Comparison of ENCODE assay signal across 16 cellular contexts in genomic region chr11:126145954-126146353, GRCh38.
"Had no signal": no experiment of that assay in that cellular context is flagged by ENCODE, and none has a peak within 500 bp of the region (broad histone marks: within the 10 kb centered on the region; RNA-seq: fewer than 3 reads in every experiment).

No MANE protein-coding gene starts in this region.

- H3K4me3 Mint-ChIP-seq: activated CD4-positive, alpha-beta T cell treated with anti-CD3 and anti-CD28 coated beads, Interleukin-2, amount 10 ng/mL, durations not matched to agents 7 days and 5 days; activated naive CD8-positive, alpha-beta T cell treated with anti-CD3 and anti-CD28 coated beads for 36 hours; activated T-cell treated with anti-CD3 and anti-CD28 coated beads, Interleukin-2, amount 50 U/mL, for 72 hours had no signal

- DNase-seq: activated CD4-positive, alpha-beta T cell treated with anti-CD3 and anti-CD28 coated beads, Interleukin-2, amount 10 ng/mL, durations not matched to agents 7 days and 5 days; activated CD8-positive, alpha-beta memory T cell treated with anti-CD3 and anti-CD28 coated beads, Interleukin-2, amount 50 U/mL, for 48 hours; activated gamma-delta T cell treated with Interleukin-2 at 50 U/mL for 16 hours; activated naive CD8-positive, alpha-beta T cell treated with anti-CD3 and anti-CD28 coated beads for 36 hours; activated T-cell treated with anti-CD3 and anti-CD28 coated beads, Interleukin-2, amount 50 U/mL, for 72 hours; central memory CD4-positive, alpha-beta T cell; effector memory CD4-positive, alpha-beta T cell; foreskin keratinocyte; glutamatergic neuron; left cardiac atrium; lower lobe of right lung; stimulated activated naive CD8-positive, alpha-beta T cell treated with anti-CD3 and anti-CD28 coated beads, Interleukin-15, Interleukin-2, amounts not matched to agents 100 U/mL and 50 U/mL, for 24 hours had no signal

- H3K4me1 ChIP-seq: foreskin keratinocyte had no signal

- H3K4me3 ChIP-seq: coronary artery, lower lobe of right lung, smooth muscle cell had no signal

- H3K27me3 Mint-ChIP-seq: activated naive CD8-positive, alpha-beta T cell treated with anti-CD3 and anti-CD28 coated beads for 36 hours; type B pancreatic cell had no signal

- H3K9me3 Mint-ChIP-seq: activated CD4-positive, alpha-beta T cell treated with anti-CD3 and anti-CD28 coated beads, Interleukin-2, amount 10 ng/mL, durations not matched to agents 7 days and 5 days; activated T-cell treated with anti-CD3 and anti-CD28 coated beads, Interleukin-2, amount 50 U/mL, for 72 hours; type B pancreatic cell had no signal

- ATAC-seq: activated T-cell treated with anti-CD3 and anti-CD28 coated beads, Interleukin-2, amount 50 U/mL, for 72 hours; foreskin keratinocyte; stimulated activated naive CD8-positive, alpha-beta T cell treated with anti-CD3 and anti-CD28 coated beads, Interleukin-15, Interleukin-2, amounts not matched to agents 100 U/mL and 50 U/mL, for 24 hours had no signal

- H3K36me3 Mint-ChIP-seq: brain, type B pancreatic cell had no signal

- H3K27ac ChIP-seq: coronary artery, foreskin keratinocyte, lower lobe of right lung had no signal

- H3K27ac Mint-ChIP-seq: activated CD4-positive, alpha-beta T cell treated with anti-CD3 and anti-CD28 coated beads, Interleukin-2, amount 10 ng/mL, durations not matched to agents 7 days and 5 days; activated naive CD8-positive, alpha-beta T cell treated with anti-CD3 and anti-CD28 coated beads for 36 hours; activated T-cell treated with anti-CD3 and anti-CD28 coated beads, Interleukin-2, amount 50 U/mL, for 72 hours had no signal

- H3K36me3 ChIP-seq: lower lobe of right lung had no signal

- H3K4me1 Mint-ChIP-seq: activated naive CD8-positive, alpha-beta T cell treated with anti-CD3 and anti-CD28 coated beads for 36 hours had no signal

- H3K9me3 ChIP-seq: lower lobe of right lung had no signal
